21 cellular contexts compared by ENCODE assay signal in the genomic region with DNA sequence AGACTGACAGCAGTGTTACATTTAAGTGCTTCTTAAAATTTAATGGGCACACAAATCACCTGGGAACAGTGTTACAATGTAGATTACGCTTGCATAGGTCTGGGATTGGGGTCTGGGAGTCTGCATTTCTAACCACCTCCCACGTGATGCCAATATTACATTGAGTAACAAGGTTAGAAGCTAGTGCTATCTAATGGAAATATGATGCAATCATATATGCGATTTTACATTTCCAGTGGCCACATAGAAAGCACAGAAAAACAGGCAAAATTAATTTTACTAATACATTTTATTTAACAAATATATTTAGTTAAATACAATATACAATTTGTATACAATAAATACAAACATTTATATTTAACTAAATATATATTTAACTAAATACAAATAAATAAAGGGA. TPM values are rescaled to one million over a fixed set of nuclear protein-coding genes. Genes with fewer than 3 reads are reported as not detected.
DNase-seq lines count a peak whose midpoint lies in the region; ATAC-seq, FAIRE-seq and TF ChIP-seq lines count a peak whose summit lies in the region.
"Had no signal": no experiment of that assay in that cellular context is flagged by ENCODE, and none has a peak within 500 bp of the region (broad histone marks: within the 10 kb centered on the region; RNA-seq: fewer than 3 reads in every experiment).

No MANE protein-coding gene starts in this region.

- CTCF ChIA-PET in IMR-90 (lab: Yijun Ruan, JAX) (no interaction called here), K562 (lab: Yijun Ruan, JAX; ENCODE audit: low intra/inter-chr PET ratio) (no interaction called here)

- no peaks in the 10 kb centered on the region for H3K79me2 ChIP-seq in K562 (ENCODE audit: control insufficient read depth, insufficient read depth, low read length)

- H3K4me3 ChIP-seq in IMR-90 (ENCODE audit: insufficient read depth, low read depth, low read length) (no peak overlapping the region), K562 (no peak overlapping the region), dorsolateral prefrontal cortex (no peak overlapping the region)
- H3K4me3 ChIP-seq: BLaER1, HAP-1 had no signal

- no peak overlapping the region for H4K91ac ChIP-seq in IMR-90 (ENCODE audit: insufficient read depth, low read depth, low read length)

- no peak overlapping the region for H4K8ac ChIP-seq in IMR-90 (ENCODE audit: low read depth in 2 of 2, low read length in 2 of 2)

- H2BK120ac ChIP-seq in IMR-90 (ENCODE audit: low read depth, low read length) = no peak overlapping the region

- H3K9ac ChIP-seq in IMR-90 (ENCODE audit: low read depth, low read length) = no peak overlapping the region
- no peak overlapping the region for H3K9ac ChIP-seq in K562 (ENCODE audit: insufficient read depth in 1 of 2, low read depth in 2 of 2, low read length in 2 of 2)
- H3K9ac ChIP-seq: BLaER1 had no signal

- no peak overlapping the region for H4K5ac ChIP-seq in IMR-90 (ENCODE audit: low read depth, low read length)

- intact Hi-C loops in IMR-90 (cut with micrococcal nuclease) = no loop called here
- intact Hi-C loops in K562 (cut with micrococcal nuclease) = no loop called here
- intact Hi-C loops in dorsolateral prefrontal cortex (cut with DNase I) = no loop called here

- no peak overlapping the region for H3K27ac ChIP-seq in IMR-90 (ENCODE audit: insufficient read depth, low read length)
- no peak overlapping the region for H3K27ac ChIP-seq in K562 (ENCODE audit: extremely low read depth, low read depth, low read length)
- no peak overlapping the region for H3K27ac ChIP-seq in dorsolateral prefrontal cortex
- H3K27ac ChIP-seq: BLaER1, C4-2B had no signal

- no peak for TF ChIP-seq RAD21 in IMR-90 (IDR thresholded peaks at IDR 0.05; ENCODE audit: low read length)
- TF ChIP-seq RAD21 in K562 (CRISPR knock-in tag; conservative IDR thresholded peaks at IDR 0.05 in 1 of 2, IDR thresholded peaks at IDR 0.05 in 1 of 2) = no peak

- no peaks in the 10 kb centered on the region for H4K20me1 ChIP-seq in IMR-90 (ENCODE audit: insufficient read depth, low read length)
- H4K20me1 ChIP-seq in K562 (replicated peaks; ENCODE audit: control insufficient read depth, insufficient read depth, low read length) = no peaks in the 10 kb centered on the region
- H4K20me1 ChIP-seq: BLaER1 had no signal

- no peak overlapping the region for H2BK5ac ChIP-seq in IMR-90 (ENCODE audit: low read depth, low read length, poor library complexity, severe bottlenecking)

- H3K9me3 ChIP-seq in IMR-90 (ENCODE audit: control insufficient read depth, insufficient read depth, low read length) (no peaks in the 10 kb centered on the region), K562 (replicated peaks; ENCODE audit: control insufficient read depth, insufficient read depth, low read depth, low read length) (no peaks in the 10 kb centered on the region)
- H3K9me3 ChIP-seq: BLaER1, Caco-2, HAP-1 had no signal

- no peak overlapping the region for H2AK5ac ChIP-seq in IMR-90 (ENCODE audit: low read depth, low read length)

- POLR2A ChIA-PET in IMR-90 (lab: Charles Lee; ENCODE audit: unreplicated experiment) (no interaction called here), K562 (lab: Yijun Ruan, JAX) (no interaction called here)

- no peaks in the 10 kb centered on the region for H3K9me1 ChIP-seq in IMR-90 (ENCODE audit: insufficient read depth, low read length)
- no peaks in the 10 kb centered on the region for H3K9me1 ChIP-seq in K562 (ENCODE audit: control insufficient read depth, insufficient read depth, low read length)

- no peak for DNase-seq in IMR-90
- no peak for DNase-seq in K562 (ENCODE audit: extremely low read depth in 1 of 4, low spot score in 3 of 4)
- no peak for DNase-seq in dorsolateral prefrontal cortex
- DNase-seq in NCI-H748 (lab: John Stamatoyannopoulos, UW; ENCODE audit: unreplicated experiment) = no peak
- DNase-seq in mucosa of gallbladder (ENCODE audit: low spot score) = no peak
- DNase-seq: 8988T; Caco-2; CD4-positive, CD25-positive, alpha-beta regulatory T cell; CD8-positive, alpha-beta T cell; DMS153; DND-41; GOT3; HFFc6 had no signal

- no peak overlapping the region for H3K4ac ChIP-seq in IMR-90 (ENCODE audit: low read depth, low read length)

- no peak for TF ChIP-seq EP300 in K562 (IDR thresholded peaks at IDR 0.05; ENCODE audit: low read length)

- H2BK20ac ChIP-seq in IMR-90 (ENCODE audit: low read depth, low read length) = no peak overlapping the region

- TF ChIP-seq POLR2A in IMR-90 (IDR thresholded peaks at IDR 0.05; ENCODE audit: low read depth, low read length) = no peak
- no peak for TF ChIP-seq POLR2A in K562 (conservative IDR thresholded peaks at IDR 0.05)

- dilution Hi-C loops in IMR-90 (cut with HindIII; ENCODE audit: low sequenced_read_pairs, unreplicated experiment) = no loop called here

- H2BK15ac ChIP-seq in IMR-90 (ENCODE audit: low read depth, low read length) = no peak overlapping the region

- H3K23ac ChIP-seq in IMR-90 (ENCODE audit: low read depth, low read length) = no peak overlapping the region

- no peaks in the 10 kb centered on the region for H3K36me3 ChIP-seq in IMR-90 (ENCODE audit: control insufficient read depth, insufficient read depth, low read length)
- no peaks in the 10 kb centered on the region for H3K36me3 ChIP-seq in K562 (ENCODE audit: control insufficient read depth, insufficient read depth, low read length)
- H3K36me3 ChIP-seq: BLaER1, HAP-1 had no signal

- no CpG with 5 or more reads among the region's 3 CpGs for WGBS in IMR-90 (ENCODE audit: extremely low coverage in 2 of 2, insufficient read length in 1 of 2), 2 experiments
- WGBS in K562 (ENCODE audit: insufficient coverage, low coverage, missing lambda C conversion rate) = 2% methylated on average over 3 of the region's 3 CpGs

- H3K4me2 ChIP-seq in IMR-90 (ENCODE audit: low read depth, low read length) (no peak overlapping the region), K562 (ENCODE audit: insufficient read depth, low read length) (no peak overlapping the region)
- H3K4me2 ChIP-seq: BLaER1 had no signal

- BruUV-seq in IMR-90 (replicated peaks; lab: Mats Ljungman, UMichigan) = no TSS peak
- no TSS peak for BruUV-seq in K562 (replicated peaks; lab: Mats Ljungman, UMichigan)

- FAIRE-seq in A204.1 (lab: Jason Lieb, UNC) (peak; percentile 40), K562 (lab: Jason Lieb, UNC) (no peak)
- FAIRE-seq: G401.6, GM12892, H54 had no signal

- ATAC-seq in IMR-90 (ENCODE audit: low read depth) = no peak
- no peak for ATAC-seq in K562
- ATAC-seq: CD8-positive, alpha-beta T cell had no signal

- H3K4me1 ChIP-seq in IMR-90 (ENCODE audit: control insufficient read depth, insufficient read depth, low read length) = no peaks in the 10 kb centered on the region
- H3K4me1 ChIP-seq in K562 (replicated peaks in 1 of 2; ENCODE audit: control insufficient read depth in 2 of 2, insufficient read depth in 2 of 2, low read length in 2 of 2) = no peaks in the 10 kb centered on the region
- H3K4me1 ChIP-seq: BLaER1, Caco-2, HAP-1 had no signal

- H3K14ac ChIP-seq in IMR-90 (replicated peaks; ENCODE audit: low read depth, low read length) = no peak overlapping the region

- H2AK9ac ChIP-seq in IMR-90 (replicated peaks; ENCODE audit: low read depth, low read length, poor library complexity) = no peak overlapping the region

- in situ Hi-C loops in IMR-90 (cut with MboI; ENCODE audit: low sequenced_read_pairs) = no loop called here
- in situ Hi-C loops in K562 (cut with MboI) = no loop called here

- H3K27me3 ChIP-seq in IMR-90 (ENCODE audit: control insufficient read depth, insufficient read depth, low read length) (no peaks in the 10 kb centered on the region), K562 (ENCODE audit: control insufficient read depth in 2 of 2, insufficient read depth in 2 of 2, low read length in 2 of 2) (no peaks in the 10 kb centered on the region), dorsolateral prefrontal cortex (peaks cover 0 to 5% (median 0%) of the 10 kb centered on the region in 45 donors)
- H3K27me3 ChIP-seq: BLaER1 had no signal

- no peak for TF ChIP-seq CTCF in IMR-90 (conservative IDR thresholded peaks at IDR 0.05; ENCODE audit: low read depth, low read length)
- no peak for TF ChIP-seq CTCF in K562 (IDR thresholded peaks at IDR 0.05 in 2 of 3, conservative IDR thresholded peaks at IDR 0.05 in 1 of 3; ENCODE audit: insufficient read depth in 2 of 3, low read depth in 1 of 3, low read length in 3 of 3)
- TF ChIP-seq CTCF in dorsolateral prefrontal cortex (IDR thresholded peaks at IDR 0.05 in 54 of 56, conservative IDR thresholded peaks at IDR 0.05 in 2 of 56; ENCODE audit: low read depth in 1 of 56, partially characterized antibody in 56 of 56) = no peak

- no peaks in the 10 kb centered on the region for H3K79me1 ChIP-seq in IMR-90 (ENCODE audit: low read depth in 1 of 2, low read length in 2 of 2)

- no peak overlapping the region for H3K18ac ChIP-seq in IMR-90 (ENCODE audit: low read depth, low read length)

- H2AFZ ChIP-seq in IMR-90 (replicated peaks; ENCODE audit: low read length, poor library complexity) (no peak overlapping the region), K562 (ENCODE audit: low read depth, low read length) (no peak overlapping the region)

- no peak overlapping the region for H3K56ac ChIP-seq in IMR-90 (ENCODE audit: extremely low read depth, insufficient read depth, low read length)

RNA-seq across cellular contexts. Expression of a gene that starts 53.7 kb away (rescaled TPM):
- 0.90 and 1.7 TPM in 2 replicates for total RNA-seq in IMR-90 (2012; rRNA removed)
- polyA plus RNA-seq in IMR-90 (2012; rRNA removed) = 0.24 and 0.39 TPM in 2 replicates
- polyA plus RNA-seq in IMR-90 (2012; cell fraction: cytosol; rRNA removed) = 0.08 and 0.09 TPM in 2 replicates
- polyA plus RNA-seq in IMR-90 (2012; cell fraction: nucleus; rRNA removed; ENCODE audit: low replicate concordance) = 0.10 and 1.7 TPM in 2 replicates
- 0.05 and 0.16 TPM in 2 replicates for total RNA-seq in K562 (2011; cell fraction: chromatin; rRNA removed; ENCODE audit: low replicate concordance)
- total RNA-seq in K562 (2011; cell fraction: nucleolus; rRNA removed) = not detected in 2 replicates
- not detected in 2 replicates for total RNA-seq in K562 (2011; cell fraction: nucleoplasm; rRNA removed)
- 0.05 TPM in 1 of 2 replicates, not detected in the other for total RNA-seq in K562 (2014; rRNA removed)
- total RNA-seq in K562 (2014; rRNA removed; fragmentation: Illumina TruSeq; extraction: Trizol) = 0.03 TPM in 1 of 2 replicates, not detected in the other
- total RNA-seq in K562 (2015; rRNA removed; fragmentation: Illumina TruSeq; extraction: Trizol) = under 0.01 TPM in 2 replicates
- total RNA-seq in K562 (2021) = 0.04 and 0.07 TPM in 2 replicates
- polyA plus RNA-seq in K562 (2011; rRNA removed) = not detected in 2 replicates
- not detected in 2 replicates for polyA plus RNA-seq in K562 (2011; cell fraction: cytosol; rRNA removed)
- 0.06 TPM in 1 of 2 replicates, not detected in the other for polyA plus RNA-seq in K562 (2011; cell fraction: nucleus; rRNA removed)
- 0.01 and 0.04 TPM in 2 replicates for polyA plus RNA-seq in K562 (2012)
- polyA plus RNA-seq in K562 (2014; fragmentation: Illumina TruSeq; extraction: Trizol) = not detected in 2 replicates
- under 1 TPM; under 0.01 to 0.04 TPM for polyA plus RNA-seq in K562 (2014; fragmentation: Nextera tagmentation; extraction: Ambion mirVana)
- 0.03 TPM in 1 of 2 replicates, not detected in the other for polyA plus RNA-seq in K562 (2014; rRNA removed)
- polyA minus RNA-seq in K562 (2011; rRNA and poly(A)+ RNA removed) = not detected in 2 replicates
- not detected in 2 replicates for polyA minus RNA-seq in K562 (2011; cell fraction: cytosol; rRNA and poly(A)+ RNA removed)
- not detected in 2 replicates for polyA minus RNA-seq in K562 (2011; cell fraction: nucleus; rRNA and poly(A)+ RNA removed)
- total RNA-seq in dorsolateral prefrontal cortex = 1 to 10 TPM; 1.1 to 7.3 (median 2.9) TPM
- 9.6 TPM for total RNA-seq in mucosa of gallbladder
- total RNA-seq: A673; CD4-positive, CD25-positive, alpha-beta regulatory T cell; CD8-positive, alpha-beta T cell had no signal
- polyA plus RNA-seq: CD4-positive, CD25-positive, alpha-beta regulatory T cell had no signal
